ENCODE assay signal across 19 cellular contexts in genomic region chr20:7829776-7830175, GRCh38.
A peak's percentile ranks its signal among the peaks of the same experiment; 100 is the strongest.
DNase-seq lines count a peak whose midpoint lies in the region; ATAC-seq, FAIRE-seq and TF ChIP-seq lines count a peak whose summit lies in the region.
"Had no signal": no experiment of that assay in that cellular context is flagged by ENCODE, and none has a peak within 500 bp of the region (broad histone marks: within the 10 kb centered on the region; RNA-seq: fewer than 3 reads in every experiment).

No MANE protein-coding gene starts in this region.

- intact Hi-C loops in endothelial cell of umbilical vein (cut with micrococcal nuclease) = no loop called here
- intact Hi-C loops in lower leg skin (cut with DNase I; ENCODE audit: low total_unique reads) = no loop called here

- H2BK5ac ChIP-seq in mesenchymal stem cell (ENCODE audit: low read depth, low read length, poor library complexity, severe bottlenecking) = no peak overlapping the region

- TF ChIP-seq RAD21 in SK-N-SH (IDR thresholded peaks at IDR 0.05; ENCODE audit: low read length) = no peak

- H3K27ac ChIP-seq in SK-N-SH (ENCODE audit: low read depth in 2 of 2, low read length in 1 of 2) (0 out of 4 replicates have a peak overlapping the region, but pooled peaks of 1 of the 2 experiments have one; percentile 7), GM23248 (no peak overlapping the region), endothelial cell of umbilical vein (ENCODE audit: insufficient read depth, low read depth, low read length) (no peak overlapping the region), mesenchymal stem cell (ENCODE audit: low read length, poor library complexity, severe bottlenecking) (no peak overlapping the region)
- H3K27ac ChIP-seq: 22Rv1, C4-2B had no signal

- H3K27me3 ChIP-seq in SK-N-SH (ENCODE audit: insufficient read depth) (no peaks in the 10 kb centered on the region), GM23248 (replicated peaks; ENCODE audit: insufficient read depth) (no peaks in the 10 kb centered on the region), endothelial cell of umbilical vein (ENCODE audit: control insufficient read depth in 2 of 2, insufficient read depth in 2 of 2, low read length in 2 of 2) (no peaks in the 10 kb centered on the region), mesenchymal stem cell (ENCODE audit: control insufficient read depth in 1 of 2, insufficient read depth in 1 of 2, low read length in 2 of 2) (no peaks in the 10 kb centered on the region)

- POLR2A ChIA-PET in SK-N-SH (lab: Yijun Ruan, JAX) = no interaction called here
- POLR2A ChIA-PET in endothelial cell of umbilical vein (lab: Charles Lee) = no interaction called here

- H4K91ac ChIP-seq in mesenchymal stem cell (ENCODE audit: low read length) = no peak overlapping the region

- no peak overlapping the region for H3K4ac ChIP-seq in mesenchymal stem cell (ENCODE audit: low read depth in 1 of 2, low read length in 2 of 2)

- CTCF ChIA-PET in SK-N-SH (lab: Yijun Ruan, JAX) = no interaction called here
- CTCF ChIA-PET in endothelial cell of umbilical vein (lab: Charles Lee) = no interaction called here

- no peak overlapping the region for H4K8ac ChIP-seq in mesenchymal stem cell (ENCODE audit: low read length)

- H3K4me2 ChIP-seq in SK-N-SH = no peak overlapping the region
- H3K4me2 ChIP-seq in GM23248 (ENCODE audit: unreplicated experiment) = no peak overlapping the region
- peak overlapping the region; percentile 24 for H3K4me2 ChIP-seq in endothelial cell of umbilical vein (ENCODE audit: insufficient read depth, low read length)
- H3K4me2 ChIP-seq in mesenchymal stem cell (ENCODE audit: low read length, poor library complexity, severe bottlenecking) = no peak overlapping the region

- TF ChIP-seq EP300 in SK-N-SH (IDR thresholded peaks at IDR 0.05; ENCODE audit: borderline replicate concordance in 1 of 2, low read depth in 1 of 2, low read length in 1 of 2) = no peak

- H3K18ac ChIP-seq in mesenchymal stem cell (ENCODE audit: low read depth in 1 of 2, low read length in 2 of 2) = no peak overlapping the region

- H3K9ac ChIP-seq in SK-N-SH = no peak overlapping the region
- H3K9ac ChIP-seq in GM23248 = no peak overlapping the region
- no peak overlapping the region for H3K9ac ChIP-seq in endothelial cell of umbilical vein (replicated peaks; ENCODE audit: extremely low read depth, insufficient read depth, low read length)
- peak overlapping the region; percentile 10 for H3K9ac ChIP-seq in mesenchymal stem cell (ENCODE audit: low read length)

- peak; percentile 18 for FAIRE-seq in endothelial cell of umbilical vein (lab: Jason Lieb, UNC)
- FAIRE-seq: GM12878, GM18507 had no signal

- no peak for ATAC-seq in SK-N-SH treated with all-trans-retinoic acid at 6 μM for 48 hours
- ATAC-seq: GM12878 had no signal

- no peak for TF ChIP-seq CTCF in SK-N-SH (IDR thresholded peaks at IDR 0.05)
- TF ChIP-seq CTCF in endothelial cell of umbilical vein (IDR thresholded peaks at IDR 0.05; ENCODE audit: extremely low read depth in 1 of 2, insufficient read depth in 1 of 2, low read depth in 1 of 2, low read length in 2 of 2) = no peak
- no peak for TF ChIP-seq CTCF in lower leg skin (IDR thresholded peaks at IDR 0.05)

- H3K36me3 ChIP-seq in SK-N-SH (replicated peaks in 1 of 2; ENCODE audit: control insufficient read depth in 1 of 2, insufficient read depth in 2 of 2, low read length in 1 of 2) = no peaks in the 10 kb centered on the region
- no peaks in the 10 kb centered on the region for H3K36me3 ChIP-seq in GM23248 (ENCODE audit: low read depth)
- no peaks in the 10 kb centered on the region for H3K36me3 ChIP-seq in endothelial cell of umbilical vein (ENCODE audit: control insufficient read depth in 2 of 2, extremely low read depth in 1 of 2, insufficient read depth in 2 of 2, low read length in 2 of 2)
- no peaks in the 10 kb centered on the region for H3K36me3 ChIP-seq in mesenchymal stem cell (ENCODE audit: control insufficient read depth in 1 of 2, insufficient read depth in 2 of 2, low read depth in 1 of 2, low read length in 2 of 2)
- H3K36me3 ChIP-seq: BE2C, HAP-1 had no signal

- H3K79me2 ChIP-seq in SK-N-SH (ENCODE audit: insufficient read depth) (no peaks in the 10 kb centered on the region), GM23248 (ENCODE audit: insufficient read depth) (no peaks in the 10 kb centered on the region), endothelial cell of umbilical vein (ENCODE audit: control insufficient read depth, insufficient read depth, low read length) (no peaks in the 10 kb centered on the region)

- H3K23ac ChIP-seq in mesenchymal stem cell (ENCODE audit: low read length in 2 of 2) = no peak overlapping the region

- in situ Hi-C loops in GM23248 (cut with MboI) = no loop called here

- H2BK120ac ChIP-seq in mesenchymal stem cell (ENCODE audit: low read depth, low read length) = no peak overlapping the region

- H3K14ac ChIP-seq in mesenchymal stem cell (ENCODE audit: low read length in 2 of 2) = no peak overlapping the region

- H2BK12ac ChIP-seq in mesenchymal stem cell (ENCODE audit: low read length in 2 of 2) = no peak overlapping the region

- no peak overlapping the region for H2AK5ac ChIP-seq in mesenchymal stem cell (ENCODE audit: low read length, severe bottlenecking)

- no peaks in the 10 kb centered on the region for H3K79me1 ChIP-seq in mesenchymal stem cell (replicated peaks; ENCODE audit: low read length, poor library complexity, severe bottlenecking)

- H3K9me3 ChIP-seq in SK-N-SH (no peaks in the 10 kb centered on the region), GM23248 (ENCODE audit: low read depth) (no peaks in the 10 kb centered on the region), endothelial cell of umbilical vein (replicated peaks; ENCODE audit: control insufficient read depth, insufficient read depth, low read length) (no peaks in the 10 kb centered on the region), mesenchymal stem cell (ENCODE audit: control insufficient read depth, low read length) (no peaks in the 10 kb centered on the region)
- H3K9me3 ChIP-seq: HAP-1 had no signal

- TF ChIP-seq POLR2A in endothelial cell of umbilical vein (IDR thresholded peaks at IDR 0.05; ENCODE audit: low read depth, low read length) = no peak
- TF ChIP-seq POLR2A in lower leg skin (IDR thresholded peaks at IDR 0.05) = no peak

- no TSS peak for BruUV-seq in endothelial cell of umbilical vein (replicated peaks; lab: Mats Ljungman, UMichigan)

- H3K9me2 ChIP-seq in SK-N-SH = no peaks in the 10 kb centered on the region
- H3K9me2 ChIP-seq in GM23248 (ENCODE audit: insufficient read depth) = no peaks in the 10 kb centered on the region

- H2AFZ ChIP-seq in SK-N-SH (ENCODE audit: low read depth) (peak overlapping the region; percentile 54; the same call in 1 of the 2 replicates), GM23248 (0 out of 2 replicates have a peak overlapping the region, but pooled peaks have one; percentile 22), endothelial cell of umbilical vein (ENCODE audit: low read depth, low read length) (peak overlapping the region; percentile 33), mesenchymal stem cell (ENCODE audit: low read depth, low read length) (no peak overlapping the region)

- dilution Hi-C loops in endothelial cell of umbilical vein (cut with MboI; ENCODE audit: extremely low pct_ligation_motif_present, low sequenced_read_pairs) = no loop called here

- H3F3A ChIP-seq in SK-N-SH (replicated peaks; ENCODE audit: insufficient read depth) (no peaks in the 10 kb centered on the region), GM23248 (ENCODE audit: insufficient read depth) (peaks cover 7% of the 10 kb centered on the region)

- H3K4me1 ChIP-seq in SK-N-SH (ENCODE audit: control insufficient read depth in 1 of 2, insufficient read depth in 2 of 2, low read depth in 1 of 2, low read length in 1 of 2) = no peaks in the 10 kb centered on the region
- peaks cover 18% of the 10 kb centered on the region for H3K4me1 ChIP-seq in GM23248 (ENCODE audit: insufficient read depth)
- H3K4me1 ChIP-seq in endothelial cell of umbilical vein (ENCODE audit: control insufficient read depth, extremely low read depth, insufficient read depth, low read length) = peaks cover 4% of the 10 kb centered on the region
- no peaks in the 10 kb centered on the region for H3K4me1 ChIP-seq in mesenchymal stem cell (ENCODE audit: control insufficient read depth, insufficient read depth, low read depth, low read length)
- H3K4me1 ChIP-seq: BE2C, HAP-1 had no signal

- no peak overlapping the region for H3K4me3 ChIP-seq in SK-N-SH (ENCODE audit: low read depth in 2 of 2, low read length in 1 of 2)
- no peak overlapping the region for H3K4me3 ChIP-seq in GM23248
- H3K4me3 ChIP-seq in endothelial cell of umbilical vein (replicated peaks in 1 of 3; ENCODE audit: insufficient read depth in 1 of 3, low read depth in 1 of 3, low read length in 3 of 3) = no peak overlapping the region
- H3K4me3 ChIP-seq in mesenchymal stem cell (ENCODE audit: insufficient read depth in 1 of 2, low read depth in 1 of 2, low read length in 2 of 2) = no peak overlapping the region
- H3K4me3 ChIP-seq in lower leg skin (ENCODE audit: low read depth, poor library complexity, severe bottlenecking) = no peak overlapping the region
- H3K4me3 ChIP-seq: GM12878, HAP-1 had no signal

- DNase-seq in SK-N-SH (no peak), GM23248 (peak; percentile 52), endothelial cell of umbilical vein (ENCODE audit: low read depth, low spot score) (no peak), mesenchymal stem cell (no peak), lower leg skin (ENCODE audit: low spot score in 2 of 2) (no peak), NCI-H510A (lab: John Stamatoyannopoulos, UW) (no peak)
- DNase-seq in activated naive CD4-positive, alpha-beta T cell treated with Interleukin-2 at 50 U/mL for 16 hours = no peak
- DNase-seq: ACHN; BE2C; CD4-positive, alpha-beta memory T cell; DMS79 treated with DMSO at 0.1 percent for 48 hours; GDM1; GOT3 had no signal

- H2BK15ac ChIP-seq in mesenchymal stem cell (ENCODE audit: low read depth, poor library complexity, severe bottlenecking) = no peak overlapping the region

- H3K9me1 ChIP-seq in endothelial cell of umbilical vein (replicated peaks; ENCODE audit: control insufficient read depth, extremely low read depth, insufficient read depth, low read length) = no peaks in the 10 kb centered on the region

- H4K20me1 ChIP-seq in SK-N-SH (ENCODE audit: insufficient read depth) (no peaks in the 10 kb centered on the region), GM23248 (ENCODE audit: insufficient read depth) (no peaks in the 10 kb centered on the region), endothelial cell of umbilical vein (replicated peaks; ENCODE audit: control insufficient read depth, extremely low read depth, insufficient read depth, low read length) (no peaks in the 10 kb centered on the region)

TF ChIP-seq in SK-N-SH treated with all-trans-retinoic acid at 6 μM for 48 hours, 23 proteins besides CTCF, POLR2A, EP300 and RAD21:
- TF ChIP-seq ZNF8 (CRISPR knock-in tag; IDR thresholded peaks at IDR 0.05) (no peak), BACH2 (CRISPR knock-in tag; IDR thresholded peaks at IDR 0.05; ENCODE audit: borderline replicate concordance) (no peak)

TF ChIP-seq in endothelial cell of umbilical vein, 7 proteins besides CTCF, POLR2A, EP300 and RAD21:
- TF ChIP-seq GATA2 (IDR thresholded peaks at IDR 0.05; ENCODE audit: insufficient read depth, insufficient read length, low read depth, low read length) (no peak), FOS (IDR thresholded peaks at IDR 0.05; ENCODE audit: borderline replicate concordance, insufficient read depth, low read length) (peak; percentile 30)
